12 cellular contexts compared by ENCODE assay signal in the genomic region with DNA sequence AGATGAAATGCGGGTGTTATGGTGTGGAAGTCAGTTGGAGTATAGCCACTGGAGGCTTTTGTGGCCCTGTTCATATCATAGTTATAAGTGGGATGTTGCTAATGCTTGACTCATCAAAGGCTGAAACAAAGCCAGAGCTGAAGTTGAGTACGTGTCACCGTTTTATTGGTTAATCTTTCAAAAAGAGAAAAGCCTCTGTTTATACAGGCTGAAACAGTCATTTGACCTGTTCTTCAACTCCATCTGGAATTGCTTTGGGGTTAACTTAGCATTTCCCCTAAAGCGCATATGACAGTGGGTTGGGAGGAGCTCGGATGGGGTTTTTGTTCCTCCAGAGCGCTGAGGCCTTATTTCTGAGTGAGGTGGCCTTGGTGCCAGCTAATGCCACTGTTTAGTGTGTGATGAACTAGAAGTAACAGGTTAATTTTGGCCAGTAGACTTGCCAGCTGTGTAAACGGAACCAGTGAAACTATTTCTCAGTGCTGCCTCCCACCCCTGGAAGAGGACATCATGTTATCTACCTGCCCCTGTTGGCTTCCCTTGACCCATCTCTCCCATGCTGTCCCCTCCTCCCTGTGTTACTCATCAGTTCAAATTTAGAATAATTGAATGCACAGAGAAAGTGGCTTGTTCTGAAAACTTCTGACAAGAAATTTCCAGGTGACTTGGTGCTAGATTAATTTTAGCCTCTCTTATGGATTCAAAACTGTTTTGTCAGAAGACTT. TPM values are rescaled to one million over a fixed set of nuclear protein-coding genes. Genes with fewer than 3 reads are reported as not detected.
DNase-seq lines count a peak whose midpoint lies in the region; ATAC-seq and TF ChIP-seq lines count a peak whose summit lies in the region.
"Had no signal": no experiment of that assay in that cellular context is flagged by ENCODE, and none has a peak within 500 bp of the region (broad histone marks: within the 10 kb centered on the region; RNA-seq: fewer than 3 reads in every experiment).

No MANE protein-coding gene starts in this region.

- DNase-seq in AG20443 (ENCODE audit: low spot score) (peak; percentile 87), HS-5 (ENCODE audit: low read depth) (peak; percentile 99), astrocyte of the cerebellum (ENCODE audit: low read depth) (peak; percentile 99), left lung (no peak), HAP-1 (ENCODE audit: low spot score in 2 of 2) (no peak), NCI-H446 treated with DMSO at 0.1 percent for 48 hours (lab: John Stamatoyannopoulos, UW) (no peak), GM23338 (ENCODE audit: low spot score) (no peak)
- DNase-seq: central memory CD4-positive, alpha-beta T cell had no signal

- in situ Hi-C loops in astrocyte of the cerebellum (cut with HindIII; ENCODE audit: low sequenced_read_pairs): no loop called here
- in situ Hi-C loops in HAP-1 (cut with MboI; ENCODE audit: low sequenced_read_pairs): no loop called here

- H3K27ac ChIP-seq in left lung (no peak overlapping the region), GM23338 (ENCODE audit: low read depth) (no peak overlapping the region), gastroesophageal sphincter (no peak overlapping the region)

- H4K20me1 ChIP-seq in GM23338 (replicated peaks; ENCODE audit: insufficient read depth): peaks cover 21% of the 10 kb centered on the region

- peaks cover 0 to 27% of the 10 kb centered on the region in 2 donors for H3K4me1 ChIP-seq in left lung
- no peaks in the 10 kb centered on the region for H3K4me1 ChIP-seq in HAP-1
- no peaks in the 10 kb centered on the region; the same call in 1 of the 2 replicates for H3K4me1 ChIP-seq in GM23338 (ENCODE audit: insufficient read depth)
- H3K4me1 ChIP-seq in gastroesophageal sphincter: peaks cover 0 to 7% (median 0%) of the 10 kb centered on the region in 3 donors

- TF ChIP-seq EP300 in gastroesophageal sphincter (IDR thresholded peaks at IDR 0.05): no peak

- H3K27me3 ChIP-seq in left lung (no peaks in the 10 kb centered on the region), HAP-1 (ENCODE audit: low read depth) (no peaks in the 10 kb centered on the region), GM23338 (ENCODE audit: insufficient read depth) (no peaks in the 10 kb centered on the region), gastroesophageal sphincter (no peaks in the 10 kb centered on the region)

- H3K27me3 Mint-ChIP-seq in GM23338 (ENCODE audit: insufficient read depth, low read depth, poor library complexity): peaks cover 4% of the 10 kb centered on the region

- H3K4me1 Mint-ChIP-seq in GM23338: no peaks in the 10 kb centered on the region

- no peak overlapping the region for H3K4me2 ChIP-seq in GM23338

- H2AFZ ChIP-seq in GM23338: no peak overlapping the region

- no peaks in the 10 kb centered on the region for H3F3A ChIP-seq in GM23338 (replicated peaks; ENCODE audit: low read depth)

- peaks cover 19% of the 10 kb centered on the region for H3K9me3 Mint-ChIP-seq in GM23338

- H3K9me3 ChIP-seq in left lung: no peaks in the 10 kb centered on the region
- H3K9me3 ChIP-seq in HAP-1: no peaks in the 10 kb centered on the region; the same call in 1 of the 2 replicates
- no peaks in the 10 kb centered on the region for H3K9me3 ChIP-seq in gastroesophageal sphincter

- H3K27ac Mint-ChIP-seq in GM23338: no peak overlapping the region
- H3K27ac Mint-ChIP-seq: T-helper 1 cell treated with Interleukin-12 subunit alpha and Interleukin-12 subunit beta and Interleukin-4 antibody, amounts not matched to agents 30 μg/mL and 1 μg/mL, for 36 hours had no signal

- H3K4me3 ChIP-seq in astrocyte of the cerebellum (ENCODE audit: low read depth, low read length) (no peak overlapping the region), left lung (no peak overlapping the region), HAP-1 (no peak overlapping the region), GM23338 (no peak overlapping the region), gastroesophageal sphincter (no peak overlapping the region)

- TF ChIP-seq CTCF in astrocyte of the cerebellum (IDR thresholded peaks at IDR 0.05; ENCODE audit: low read depth, low read length, missing control alignments) (no peak), left lung (IDR thresholded peaks at IDR 0.05) (no peak), GM23338 (conservative IDR thresholded peaks at IDR 0.05; ENCODE audit: low read depth in 2 of 2) (no peak), gastroesophageal sphincter (IDR thresholded peaks at IDR 0.05) (no peak)

- peaks cover 94% of the 10 kb centered on the region for H3K36me3 Mint-ChIP-seq in GM23338 (ENCODE audit: low read depth)

- 0 out of 2 replicates have a peak, but pooled peaks cover 10% of the 10 kb centered on the region for H3K9me2 ChIP-seq in GM23338 (ENCODE audit: insufficient read depth)

- H3K4me3 Mint-ChIP-seq in GM23338: no peak overlapping the region
- H3K4me3 Mint-ChIP-seq: T-helper 1 cell treated with Interleukin-12 subunit alpha and Interleukin-12 subunit beta and Interleukin-4 antibody, amounts not matched to agents 30 μg/mL and 1 μg/mL, for 36 hours had no signal

- intact Hi-C loops in left lung (cut with DNase I): no loop called here

- TF ChIP-seq POLR2A in gastroesophageal sphincter (IDR thresholded peaks at IDR 0.05): no peak

- 37 to 56% methylated on average over 4 to 7 of the region's 7 CpGs for WGBS in gastroesophageal sphincter (ENCODE audit: low coverage in 1 of 2), 2 donors

- ATAC-seq in left lung (peak; percentile 59), GM23338 (no peak), gastroesophageal sphincter (no peak)
- ATAC-seq: left lobe of liver had no signal

- H3K36me3 ChIP-seq in left lung (peaks cover 0 to 53% of the 10 kb centered on the region in 2 donors), HAP-1 (replicated peaks) (peaks cover 87% of the 10 kb centered on the region), GM23338 (ENCODE audit: insufficient read depth) (peaks cover 55% of the 10 kb centered on the region), gastroesophageal sphincter (peaks cover 0 to 89% of the 10 kb centered on the region in 2 donors)

- H3K79me2 ChIP-seq in GM23338 (replicated peaks; ENCODE audit: insufficient read depth): peaks cover 46% of the 10 kb centered on the region

TF ChIP-seq in GM23338, 12 proteins besides CTCF, POLR2A, EP300 and RAD21:
- TF ChIP-seq ZNF114 (CRISPR knock-in tag; IDR thresholded peaks at IDR 0.05) (no peak), CREB1 (CRISPR knock-in tag; IDR thresholded peaks at IDR 0.05; ENCODE audit: low read depth) (no peak), POLR2AphosphoS5 (IDR thresholded peaks at IDR 0.05; ENCODE audit: low read depth) (no peak)

RNA-seq across cellular contexts. Expression of a gene that starts 34.2 kb away (rescaled TPM):
- 10 to 100 TPM; 35.6 to 44.6 TPM for total RNA-seq in left lung
- 70.0 and 71.8 TPM in 2 replicates for total RNA-seq in GM23338 (2014; rRNA removed; shearing (Covaris generic))
- polyA plus RNA-seq in GM23338 (2016; fragmentation: Nextera tagmentation; extraction: Ambion mirVana): 51.0 and 61.8 TPM in 2 replicates
- total RNA-seq in gastroesophageal sphincter: 10 to 100 TPM; 23.2 to 31.4 (median 29.1) TPM
- total RNA-seq: H4 had no signal

Comparison
In these comparisons a context has a peak if more than half of its experiments do, and no peak if none do; other contexts are left out.
1. DNase-seq: peak in AG20443 (single experiment), HS-5 (single experiment) and astrocyte of the cerebellum (single experiment); none in left lung (0 of 2), HAP-1 (0 of 2), NCI-H446 treated with DMSO at 0.1 percent for 48 hours (single experiment) and GM23338 (single experiment).